Comparison of ENCODE assay signal across 17 cellular contexts in the genomic region with DNA sequence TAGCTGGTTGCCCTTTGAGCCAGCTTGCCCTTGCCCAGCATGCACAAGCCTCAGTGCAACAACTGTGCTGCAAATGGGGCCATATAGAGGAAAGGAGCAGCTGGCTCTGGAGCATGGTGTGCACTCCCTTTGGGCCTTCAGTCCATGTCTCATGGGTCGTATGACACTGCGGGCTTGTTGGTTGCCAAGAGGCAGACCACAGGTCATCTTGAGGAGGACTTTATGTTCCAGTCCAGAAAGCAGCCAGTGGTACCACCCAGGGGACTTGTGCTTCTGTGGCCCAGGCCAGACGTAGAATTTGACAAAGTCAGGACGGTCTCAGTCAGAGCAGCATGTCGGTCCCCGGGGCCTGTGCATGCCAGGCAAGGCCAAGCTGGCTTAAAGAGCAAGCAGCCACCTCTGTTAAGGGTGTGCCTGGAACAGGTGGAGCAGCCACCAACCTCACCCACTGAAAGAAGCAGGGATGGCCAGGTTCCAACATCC. TPM values are rescaled to one million over a fixed set of nuclear protein-coding genes. Genes with fewer than 3 reads are reported as not detected.
"Had no signal": no experiment of that assay in that cellular context is flagged by ENCODE, and none has a peak within 500 bp of the region (broad histone marks: within the 10 kb centered on the region; RNA-seq: fewer than 3 reads in every experiment).

No MANE protein-coding gene starts in this region.

RNA-seq across cellular contexts. Expression of gene POTEH, which starts 49.1 kb away (rescaled TPM):
- total RNA-seq: chondrocyte, colonic mucosa, dermis microvascular lymphatic vessel endothelial cell, endodermal cell, esophagus mucosa, esophagus squamous epithelium, gastrocnemius medialis, glomerular endothelial cell, heart right ventricle, kidney epithelial cell, left cardiac atrium, left lung, left ventricle myocardium superior, lung, mammary epithelial cell, mononuclear cell, myocyte had no signal
